ENCODE assay signal across 25 cellular contexts in the genomic region with DNA sequence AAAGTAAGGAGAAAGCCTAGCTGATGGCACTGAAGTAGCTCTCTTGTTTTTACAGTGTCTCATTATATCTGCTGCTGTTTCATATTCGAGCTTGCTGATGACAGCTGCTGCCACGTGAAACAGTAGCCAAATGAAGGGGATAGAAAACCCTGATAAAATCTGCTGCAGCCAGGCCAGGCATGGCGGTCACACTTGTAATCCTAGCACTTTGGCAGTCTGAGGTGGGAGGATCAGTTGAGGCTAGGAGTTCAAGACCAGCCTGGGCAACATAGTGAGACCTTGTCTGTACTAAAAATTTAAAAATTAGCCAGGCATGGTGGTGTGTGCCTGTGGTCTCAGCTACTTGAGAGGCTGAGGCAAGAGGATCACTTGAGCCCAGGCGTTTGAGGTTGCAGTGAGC. TPM values are rescaled to one million over a fixed set of nuclear protein-coding genes. Genes with fewer than 3 reads are reported as not detected.
DNase-seq lines count a peak whose midpoint lies in the region; ATAC-seq, FAIRE-seq and TF ChIP-seq lines count a peak whose summit lies in the region.
"Had no signal": no experiment of that assay in that cellular context is flagged by ENCODE, and none has a peak within 500 bp of the region (broad histone marks: within the 10 kb centered on the region; RNA-seq: fewer than 3 reads in every experiment).

No MANE protein-coding gene starts in this region.

- no peaks in the 10 kb centered on the region for H3K9me3 ChIP-seq in naive thymus-derived CD4-positive, alpha-beta T cell (ENCODE audit: control insufficient read depth in 2 of 3, low read length in 3 of 3)
- H3K9me3 ChIP-seq: BLaER1, Caco-2, HAP-1 had no signal

- H3K4me1 Mint-ChIP-seq in osteocyte (ENCODE audit: unreplicated experiment), result no peaks in the 10 kb centered on the region
- H3K4me1 Mint-ChIP-seq in naive thymus-derived CD4-positive, alpha-beta T cell, result no peaks in the 10 kb centered on the region
- H3K4me1 Mint-ChIP-seq: B cell had no signal

- no peak overlapping the region for H3K27ac ChIP-seq in naive thymus-derived CD4-positive, alpha-beta T cell (ENCODE audit: low read depth, low read length)
- H3K27ac ChIP-seq: 22Rv1, BLaER1, C4-2B had no signal

- peak; percentile 20 for FAIRE-seq in HTR-8/SVneo (lab: Jason Lieb, UNC)
- FAIRE-seq: A204.1, G401.6, GM12892, H54 had no signal

- peak; percentile 15 for DNase-seq in activated CD8-positive, alpha-beta memory T cell treated with anti-CD3 and anti-CD28 coated beads, Interleukin-2, amount 50 U/mL, for 48 hours
- no peak for DNase-seq in activated CD8-positive, alpha-beta memory T cell treated with anti-CD3 and anti-CD28 coated beads, Interleukin-2, amount 50 U/mL, for 4 hours
- DNase-seq in HTR-8/SVneo (ENCODE audit: insufficient read length, low spot score), result no peak
- peak; percentile 4 for DNase-seq in left lobe of liver (ENCODE audit: low spot score)
- peak; percentile 51 for DNase-seq in osteocyte (ENCODE audit: extremely low spot score, unreplicated experiment)
- DNase-seq in naive thymus-derived CD4-positive, alpha-beta T cell, result no peak
- no peak for DNase-seq in activated T-cell treated with anti-CD3 and anti-CD28 coated beads, Interleukin-2, amount 50 U/mL, for 1 hour
- DNase-seq: CD4-positive, CD25-positive, alpha-beta regulatory T cell; CD8-positive, alpha-beta T cell; DMS153; DND-41; GOT3; HFFc6 had no signal

- intact Hi-C loops in naive thymus-derived CD4-positive, alpha-beta T cell (cut with micrococcal nuclease), result no loop called here

- TF ChIP-seq CTCF in osteocyte (IDR thresholded peaks at IDR 0.05), result no peak

- peaks cover 21% of the 10 kb centered on the region for H3K36me3 Mint-ChIP-seq in osteocyte (ENCODE audit: unreplicated experiment)
- H3K36me3 Mint-ChIP-seq in naive thymus-derived CD4-positive, alpha-beta T cell, result peaks cover 5 to 37% (median 21%) of the 10 kb centered on the region in 5 donors

- no peaks in the 10 kb centered on the region for H3K27me3 Mint-ChIP-seq in osteocyte (ENCODE audit: unreplicated experiment)
- no peaks in the 10 kb centered on the region for H3K27me3 Mint-ChIP-seq in naive thymus-derived CD4-positive, alpha-beta T cell
- H3K27me3 Mint-ChIP-seq: B cell; CD4-positive, CD25-positive, alpha-beta regulatory T cell had no signal

- H3K27me3 ChIP-seq in naive thymus-derived CD4-positive, alpha-beta T cell (ENCODE audit: control insufficient read depth in 2 of 2, insufficient read depth in 2 of 2, low read length in 2 of 2), result no peaks in the 10 kb centered on the region
- H3K27me3 ChIP-seq: BLaER1 had no signal

- H3K4me3 Mint-ChIP-seq in osteocyte (ENCODE audit: unreplicated experiment), result no peak overlapping the region
- no peak overlapping the region for H3K4me3 Mint-ChIP-seq in naive thymus-derived CD4-positive, alpha-beta T cell
- H3K4me3 Mint-ChIP-seq: B cell; CD4-positive, CD25-positive, alpha-beta regulatory T cell; CD8-positive, alpha-beta T cell; HFFc6 had no signal

- CTCF ChIA-PET in naive thymus-derived CD4-positive, alpha-beta T cell (lab: Charles Lee), result interaction anchor here (0.6 kb wide), 1 partner anchor 516 kb away, joined by 3 read pairs; no protein-coding TSS in a partner anchor

- no peaks in the 10 kb centered on the region for H3K9me3 Mint-ChIP-seq in osteocyte (ENCODE audit: unreplicated experiment)
- no peaks in the 10 kb centered on the region for H3K9me3 Mint-ChIP-seq in naive thymus-derived CD4-positive, alpha-beta T cell
- H3K9me3 Mint-ChIP-seq: CD4-positive, CD25-positive, alpha-beta regulatory T cell; CD8-positive, alpha-beta T cell; HFFc6 had no signal

- no peak overlapping the region for H3K27ac Mint-ChIP-seq in osteocyte (ENCODE audit: unreplicated experiment)
- H3K27ac Mint-ChIP-seq in naive thymus-derived CD4-positive, alpha-beta T cell, result no peak overlapping the region
- H3K27ac Mint-ChIP-seq: B cell; CD8-positive, alpha-beta T cell; HFFc6 had no signal

- no peak for ATAC-seq in left lobe of liver
- ATAC-seq in naive thymus-derived CD4-positive, alpha-beta T cell, result no peak
- no peak for ATAC-seq in HG02973 (IDR thresholded peaks at IDR 0.05; ENCODE audit: unreplicated experiment)
- ATAC-seq: CD8-positive, alpha-beta T cell had no signal

- POLR2A ChIA-PET in naive thymus-derived CD4-positive, alpha-beta T cell (lab: Charles Lee), result no interaction called here

- H3K4me3 ChIP-seq in naive thymus-derived CD4-positive, alpha-beta T cell (ENCODE audit: low read length), result no peak overlapping the region
- H3K4me3 ChIP-seq: BLaER1, HAP-1 had no signal

- no peaks in the 10 kb centered on the region for H3K4me1 ChIP-seq in naive thymus-derived CD4-positive, alpha-beta T cell (ENCODE audit: control insufficient read depth in 2 of 2, insufficient read depth in 2 of 2, low read length in 2 of 2)
- H3K4me1 ChIP-seq: BLaER1, HAP-1 had no signal

- peaks cover 0 to 33% (median 0%) of the 10 kb centered on the region in 3 experiments for H3K36me3 ChIP-seq in naive thymus-derived CD4-positive, alpha-beta T cell (ENCODE audit: control insufficient read depth in 2 of 3, insufficient read depth in 3 of 3, low read length in 3 of 3)

RNA-seq across cellular contexts. Expression of a gene that starts 13.4 kb away (rescaled TPM):
- 5.4 TPM for total RNA-seq in left lobe of liver
- total RNA-seq in osteocyte, result 24.0 and 24.1 TPM in 2 replicates
- 10 to 100 TPM in 3 of 5 experiments, 1 to 10 TPM in 2; 5.4 to 16.6 (median 10.4) TPM for total RNA-seq in naive thymus-derived CD4-positive, alpha-beta T cell
- 1 to 10 TPM; 6.7 to 7.0 TPM for polyA plus RNA-seq in naive thymus-derived CD4-positive, alpha-beta T cell

RNA-seq across cellular contexts. Expression of a gene that starts 19.9 kb away (rescaled TPM):
- total RNA-seq in left lobe of liver (61.0 TPM), osteocyte (189 and 201 TPM in 2 replicates)
- 100 to 1,000 TPM in 3 of 5 experiments, 10 to 100 TPM in 2; 71.2 to 134 (median 115) TPM for total RNA-seq in naive thymus-derived CD4-positive, alpha-beta T cell
- 100 to 1,000 TPM; 139 to 170 TPM for polyA plus RNA-seq in naive thymus-derived CD4-positive, alpha-beta T cell

RNA-seq across cellular contexts. Expression of a gene that starts 21.3 kb away (rescaled TPM):
- 37.5 TPM for total RNA-seq in left lobe of liver
- total RNA-seq in osteocyte, result 33.6 and 36.2 TPM in 2 replicates
- total RNA-seq in naive thymus-derived CD4-positive, alpha-beta T cell, result 10 to 100 TPM; 12.1 to 32.8 (median 27.6) TPM
- polyA plus RNA-seq in naive thymus-derived CD4-positive, alpha-beta T cell, result 10 to 100 TPM; 24.0 to 30.9 TPM

RNA-seq across cellular contexts. Expression of a gene that starts 25.1 kb away (rescaled TPM):
- total RNA-seq in left lobe of liver, result 116 TPM
- 0.86 and 1.2 TPM in 2 replicates for total RNA-seq in osteocyte
- total RNA-seq in naive thymus-derived CD4-positive, alpha-beta T cell, result 1 to 10 TPM in 3 of 5 experiments, under 1 TPM in 2; 0.34 to 2.7 (median 1.1) TPM
- 1 to 10 TPM in 1 of 2 donors, under 1 TPM in 1; 0.29 to 1.2 TPM for polyA plus RNA-seq in naive thymus-derived CD4-positive, alpha-beta T cell
- total RNA-seq: CD4-positive, CD25-positive, alpha-beta regulatory T cell had no signal
- polyA plus RNA-seq: AG04450 had no signal

RNA-seq across cellular contexts. Expression of a gene that starts 55.1 kb away (rescaled TPM):
- total RNA-seq in left lobe of liver (7.5 TPM), osteocyte (160 and 165 TPM in 2 replicates)
- 1 to 10 TPM in 4 of 5 experiments, under 1 TPM in 1; 0.68 to 4.9 (median 3.0) TPM for total RNA-seq in naive thymus-derived CD4-positive, alpha-beta T cell
- under 1 TPM; 0.39 to 0.40 TPM for polyA plus RNA-seq in naive thymus-derived CD4-positive, alpha-beta T cell

Comparison
In these comparisons a context has a peak if more than half of its experiments do, and no peak if none do; other contexts are left out.
1. DNase-seq: peak in activated CD8-positive, alpha-beta memory T cell treated with anti-CD3 and anti-CD28 coated beads, Interleukin-2, amount 50 U/mL, for 48 hours (single experiment), left lobe of liver (single experiment) and osteocyte (single experiment); none in activated CD8-positive, alpha-beta memory T cell treated with anti-CD3 and anti-CD28 coated beads, Interleukin-2, amount 50 U/mL, for 4 hours (single experiment), HTR-8/SVneo (single experiment), naive thymus-derived CD4-positive, alpha-beta T cell (0 of 9) and activated T-cell treated with anti-CD3 and anti-CD28 coated beads, Interleukin-2, amount 50 U/mL, for 1 hour (single experiment).